Comparison of ENCODE assay signal across 1 cellular context in genomic region chr21:43921979-43922945, GRCh38.
TF ChIP-seq lines count a peak whose summit lies in the region.

No MANE protein-coding gene starts in this region.

TF ChIP-seq in K562, 482 proteins besides CTCF, POLR2A, EP300 and RAD21 (continued from another document and continues in another):
- TF ChIP-seq E4F1 (CRISPR knock-in tag; IDR thresholded peaks at IDR 0.05; ENCODE audit: borderline replicate concordance) (no peak), GTF2F1 (IDR thresholded peaks at IDR 0.05; ENCODE audit: low read depth, low read length) (no peak), PYGO2 (tag; IDR thresholded peaks at IDR 0.05) (no peak), CBX2 (IDR thresholded peaks at IDR 0.05; ENCODE audit: insufficient read depth, low read length, poor library complexity, severe bottlenecking) (no peak), ZBTB26 (CRISPR knock-in tag; IDR thresholded peaks at IDR 0.05) (no peak), ZBTB34 (CRISPR knock-in tag; IDR thresholded peaks at IDR 0.05) (no peak), CEBPB (tag; IDR thresholded peaks at IDR 0.05) (no peak), SFPQ (IDR thresholded peaks at IDR 0.05; ENCODE audit: low read depth, low read length) (no peak), NONO (IDR thresholded peaks at IDR 0.05; ENCODE audit: low read depth in 2 of 2, low read length in 1 of 2) (no peak), ETV6 (IDR thresholded peaks at IDR 0.05; ENCODE audit: borderline replicate concordance in 1 of 2, low read depth in 2 of 2, low read length in 1 of 2) (no peak), ETV6 (CRISPR knock-in tag; IDR thresholded peaks at IDR 0.05; ENCODE audit: borderline replicate concordance) (no peak), ZNF717 (CRISPR knock-in tag; IDR thresholded peaks at IDR 0.05) (no peak), BMI1 (IDR thresholded peaks at IDR 0.05; ENCODE audit: low read length) (no peak), E2F8 (IDR thresholded peaks at IDR 0.05; ENCODE audit: low read depth, partially characterized antibody) (no peak), HMGN3 (IDR thresholded peaks at IDR 0.05; ENCODE audit: borderline replicate concordance, extremely low read depth, insufficient read length, low read depth, low read length) (peak; percentile 86), ATF7 (IDR thresholded peaks at IDR 0.05) (peak; percentile 80), CREB3L1 (IDR thresholded peaks at IDR 0.05; ENCODE audit: borderline replicate concordance, low read depth) (peak; percentile 81; the same call in 1 of the 2 replicates), ATF1 (CRISPR knock-in tag; IDR thresholded peaks at IDR 0.05) (no peak), ATF1 (tag; IDR thresholded peaks at IDR 0.05) (peak; percentile 88), PKNOX1 (IDR thresholded peaks at IDR 0.05) (peak; percentile 49; the same call in 1 of the 2 replicates), ZNF639 (CRISPR knock-in tag; conservative IDR thresholded peaks at IDR 0.05 in 1 of 2, IDR thresholded peaks at IDR 0.05 in 1 of 2) (peak in 1 of 2 experiments; percentile 82; a peak in 2 of 4 replicates), DPF2 (IDR thresholded peaks at IDR 0.05) (peak; percentile 95), TARDBP (IDR thresholded peaks at IDR 0.05) (no peak; the same call in 1 of the 2 replicates), POLR2AphosphoS2 (IDR thresholded peaks at IDR 0.05; ENCODE audit: low read length) (no peak), ETV5 (CRISPR knock-in tag; IDR thresholded peaks at IDR 0.05; ENCODE audit: low read depth) (peak; percentile 89), NBN (IDR thresholded peaks at IDR 0.05; ENCODE audit: low read depth) (peak; percentile 84), MBD1 (CRISPR knock-in tag; IDR thresholded peaks at IDR 0.05) (no peak), KLF16 (IDR thresholded peaks at IDR 0.05) (peak; percentile 77), DEAF1 (CRISPR knock-in tag; IDR thresholded peaks at IDR 0.05) (no peak), FOXP1 (CRISPR knock-in tag; IDR thresholded peaks at IDR 0.05) (no peak), SRF (CRISPR knock-in tag; IDR thresholded peaks at IDR 0.05) (peak; percentile 10 to 93; a peak in 3 of 4 replicates), ZNF75A (CRISPR knock-in tag; IDR thresholded peaks at IDR 0.05) (no peak), PHTF2 (CRISPR knock-in tag; IDR thresholded peaks at IDR 0.05) (no peak), ZBTB11 (CRISPR knock-in tag; IDR thresholded peaks at IDR 0.05) (peak in 1 of 3 experiments; percentile 76; a peak in 2 of 6 replicates), CBFA2T2 (conservative IDR thresholded peaks at IDR 0.05) (peak; percentile 71), RHOXF2B (CRISPR knock-in tag; conservative IDR thresholded peaks at IDR 0.05) (no peak), SRSF7 (optimal IDR thresholded peaks at IDR 0.05; ENCODE audit: low read depth, low read length) (no peak), ZNF121 (CRISPR knock-in tag; conservative IDR thresholded peaks at IDR 0.05) (no peak), ZNF232 (CRISPR knock-in tag; IDR thresholded peaks at IDR 0.05) (no peak)
